11 cellular contexts compared by ENCODE assay signal in the genomic region with DNA sequence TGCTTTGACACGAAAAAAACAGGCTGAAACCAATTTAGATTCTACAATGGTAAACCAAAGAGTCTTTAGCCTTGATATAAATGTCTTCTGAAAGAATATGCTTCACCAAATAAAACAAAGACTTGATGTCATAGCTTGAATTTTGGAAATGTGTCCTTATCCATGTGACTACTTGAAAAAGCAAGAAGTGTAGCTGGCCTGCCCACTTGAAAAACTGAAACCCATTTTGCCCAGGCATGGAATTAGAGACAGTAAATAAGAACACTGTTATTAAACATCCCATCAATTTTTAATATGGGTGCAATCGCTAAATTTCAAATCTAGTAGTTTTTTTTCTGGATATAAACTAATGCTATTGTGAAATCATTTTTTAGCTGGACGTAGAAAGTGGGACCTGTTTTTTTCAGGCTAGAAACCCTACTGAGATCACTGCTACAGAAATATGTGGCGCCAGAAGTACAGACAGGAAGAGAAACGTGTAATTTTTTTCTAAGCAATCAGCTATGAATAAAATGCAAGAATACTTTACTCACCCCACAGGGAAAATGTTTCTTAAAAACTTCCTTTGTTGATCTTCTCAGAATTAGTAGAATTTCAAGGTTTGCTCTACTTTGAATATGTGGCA. TPM values are rescaled to one million over a fixed set of nuclear protein-coding genes. Genes with fewer than 3 reads are reported as not detected.
DNase-seq lines count a peak whose midpoint lies in the region; ATAC-seq and TF ChIP-seq lines count a peak whose summit lies in the region.
"Had no signal": no experiment of that assay in that cellular context is flagged by ENCODE, and none has a peak within 500 bp of the region (broad histone marks: within the 10 kb centered on the region; RNA-seq: fewer than 3 reads in every experiment).

No MANE protein-coding gene starts in this region.

- no peak for TF ChIP-seq CTCF in mesothelial cell of epicardium (IDR thresholded peaks at IDR 0.05; ENCODE audit: unreplicated experiment)
- TF ChIP-seq CTCF in GM10248 (IDR thresholded peaks at IDR 0.05; ENCODE audit: control extremely low read depth, extremely low read depth, low read depth, missing control alignments): no peak

- no peaks in the 10 kb centered on the region for H3K9me3 Mint-ChIP-seq in activated naive CD8-positive, alpha-beta T cell treated with anti-CD3 and anti-CD28 coated beads, Interleukin-2, amount 50 U/mL, for 24 hours
- no peaks in the 10 kb centered on the region for H3K9me3 Mint-ChIP-seq in mesothelial cell of epicardium

- peak; percentile 30 for ATAC-seq in activated naive CD8-positive, alpha-beta T cell treated with anti-CD3 and anti-CD28 coated beads, Interleukin-2, amount 50 U/mL, for 24 hours
- no peak for ATAC-seq in esophagus mucosa
- no peak for ATAC-seq in GM21515 (IDR thresholded peaks at IDR 0.05; ENCODE audit: unreplicated experiment)

- CTCF ChIA-PET in GM10248 (lab: Yijun Ruan, JAX): interaction anchor here (1.2 to 3.3 kb wide), 5 partner anchors 7 to 20 kb away, joined by 3 to 12 read pairs (median 4); no protein-coding TSS in a partner anchor

- peak overlapping the region; percentile 91 for H3K27ac Mint-ChIP-seq in activated naive CD8-positive, alpha-beta T cell treated with anti-CD3 and anti-CD28 coated beads, Interleukin-2, amount 50 U/mL, for 24 hours
- H3K27ac Mint-ChIP-seq in mesothelial cell of epicardium: peak overlapping the region; percentile 93

- no peaks in the 10 kb centered on the region for H3K27me3 Mint-ChIP-seq in activated naive CD8-positive, alpha-beta T cell treated with anti-CD3 and anti-CD28 coated beads, Interleukin-2, amount 50 U/mL, for 24 hours
- no peaks in the 10 kb centered on the region for H3K27me3 Mint-ChIP-seq in mesothelial cell of epicardium (ENCODE audit: low read depth)

- H3K4me3 Mint-ChIP-seq in activated naive CD8-positive, alpha-beta T cell treated with anti-CD3 and anti-CD28 coated beads, Interleukin-2, amount 50 U/mL, for 24 hours: peak overlapping the region; percentile 46
- H3K4me3 Mint-ChIP-seq in mesothelial cell of epicardium: no peak overlapping the region

- POLR2A ChIA-PET in GM10248 (lab: Yijun Ruan, JAX): no interaction called here

- peaks cover 100% of the 10 kb centered on the region for H3K4me1 Mint-ChIP-seq in activated naive CD8-positive, alpha-beta T cell treated with anti-CD3 and anti-CD28 coated beads, Interleukin-2, amount 50 U/mL, for 24 hours
- H3K4me1 Mint-ChIP-seq in mesothelial cell of epicardium: peaks cover 86% of the 10 kb centered on the region

- peaks cover 18% of the 10 kb centered on the region for H3K36me3 Mint-ChIP-seq in activated naive CD8-positive, alpha-beta T cell treated with anti-CD3 and anti-CD28 coated beads, Interleukin-2, amount 50 U/mL, for 24 hours (ENCODE audit: low read depth)
- no peaks in the 10 kb centered on the region for H3K36me3 Mint-ChIP-seq in mesothelial cell of epicardium

- peak; percentile 24 for DNase-seq in AG20443 (ENCODE audit: low spot score)
- peak; percentile 44 for DNase-seq in EH (ENCODE audit: low read depth)
- DNase-seq in activated naive CD8-positive, alpha-beta T cell treated with anti-CD3 and anti-CD28 coated beads, Interleukin-2, amount 50 U/mL, for 24 hours: no peak
- no peak for DNase-seq in mesothelial cell of epicardium (ENCODE audit: low spot score in 2 of 2, unreplicated experiment in 2 of 2)
- no peak for DNase-seq in GM10248 (ENCODE audit: extremely low spot score)
- DNase-seq in NCI-H128 (lab: John Stamatoyannopoulos, UW; ENCODE audit: unreplicated experiment): no peak
- DNase-seq: cortex of kidney, kidney glomerular epithelial cell, NCI-H446 treated with DMSO at 0.1 percent for 48 hours had no signal

RNA-seq across cellular contexts. Expression of gene PIP4K2A, which starts 56.7 kb away (rescaled TPM):
- 33.6 to 37.6 TPM (median 34.9 TPM) in 3 replicates for total RNA-seq in mesothelial cell of epicardium
- 10.0 TPM for total RNA-seq in esophagus mucosa

Comparison
In these comparisons a context has a peak if more than half of its experiments do, and no peak if none do; other contexts are left out.
1. DNase-seq: peak in AG20443 (single experiment) and EH (single experiment); none in activated naive CD8-positive, alpha-beta T cell treated with anti-CD3 and anti-CD28 coated beads, Interleukin-2, amount 50 U/mL, for 24 hours (single experiment), mesothelial cell of epicardium (0 of 2), GM10248 (single experiment) and NCI-H128 (single experiment).